In genomic region chr6:125471703-125472102, GRCh38 we compare ENCODE assay signal across 1 cellular context.
TF ChIP-seq lines count a peak whose summit lies in the region.

No MANE protein-coding gene starts in this region.

TF ChIP-seq in K562, 482 proteins besides CTCF, POLR2A, EP300 and RAD21 (continued from another document):
- TF ChIP-seq, protein P1, sequence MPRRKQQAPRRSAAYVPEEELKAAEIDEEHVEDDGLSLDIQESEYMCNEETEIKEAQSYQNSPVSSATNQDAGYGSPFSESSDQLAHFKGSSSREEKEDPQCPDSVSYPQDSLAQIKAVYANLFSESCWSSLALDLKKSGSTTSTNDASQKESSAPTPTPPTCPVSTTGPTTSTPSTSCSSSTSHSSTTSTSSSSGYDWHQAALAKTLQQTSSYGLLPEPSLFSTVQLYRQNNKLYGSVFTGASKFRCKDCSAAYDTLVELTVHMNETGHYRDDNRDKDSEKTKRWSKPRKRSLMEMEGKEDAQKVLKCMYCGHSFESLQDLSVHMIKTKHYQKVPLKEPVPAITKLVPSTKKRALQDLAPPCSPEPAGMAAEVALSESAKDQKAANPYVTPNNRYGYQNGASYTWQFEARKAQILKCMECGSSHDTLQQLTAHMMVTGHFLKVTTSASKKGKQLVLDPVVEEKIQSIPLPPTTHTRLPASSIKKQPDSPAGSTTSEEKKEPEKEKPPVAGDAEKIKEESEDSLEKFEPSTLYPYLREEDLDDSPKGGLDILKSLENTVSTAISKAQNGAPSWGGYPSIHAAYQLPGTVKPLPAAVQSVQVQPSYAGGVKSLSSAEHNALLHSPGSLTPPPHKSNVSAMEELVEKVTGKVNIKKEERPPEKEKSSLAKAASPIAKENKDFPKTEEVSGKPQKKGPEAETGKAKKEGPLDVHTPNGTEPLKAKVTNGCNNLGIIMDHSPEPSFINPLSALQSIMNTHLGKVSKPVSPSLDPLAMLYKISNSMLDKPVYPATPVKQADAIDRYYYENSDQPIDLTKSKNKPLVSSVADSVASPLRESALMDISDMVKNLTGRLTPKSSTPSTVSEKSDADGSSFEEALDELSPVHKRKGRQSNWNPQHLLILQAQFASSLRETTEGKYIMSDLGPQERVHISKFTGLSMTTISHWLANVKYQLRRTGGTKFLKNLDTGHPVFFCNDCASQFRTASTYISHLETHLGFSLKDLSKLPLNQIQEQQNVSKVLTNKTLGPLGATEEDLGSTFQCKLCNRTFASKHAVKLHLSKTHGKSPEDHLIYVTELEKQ (CRISPR knock-in tag; IDR thresholded peaks at IDR 0.05): no peak
- TF ChIP-seq KHSRP (IDR thresholded peaks at IDR 0.05) (no peak), FOSL1 (tag; conservative IDR thresholded peaks at IDR 0.05) (no peak), CEBPG (CRISPR knock-in tag; IDR thresholded peaks at IDR 0.05) (peak; percentile 57), CEBPG (tag; conservative IDR thresholded peaks at IDR 0.05 in 1 of 2, IDR thresholded peaks at IDR 0.05 in 1 of 2) (peak; percentile 81 to 95), CBX1 (IDR thresholded peaks at IDR 0.05; ENCODE audit: low read depth) (no peak), ATF4 (CRISPR knock-in tag; IDR thresholded peaks at IDR 0.05) (peak; percentile 85), ELF4 (CRISPR knock-in tag; IDR thresholded peaks at IDR 0.05) (no peak), TRIM24 (IDR thresholded peaks at IDR 0.05) (peak; percentile 74 to 86; a peak in 2 of 4 replicates), CHD2 (IDR thresholded peaks at IDR 0.05; ENCODE audit: low read depth, low read length) (no peak), SOX6 (IDR thresholded peaks at IDR 0.05) (peak; percentile 68; the same call in 1 of the 2 replicates), ATF6 (CRISPR knock-in tag; IDR thresholded peaks at IDR 0.05) (no peak), FOXJ3 (CRISPR knock-in tag; IDR thresholded peaks at IDR 0.05) (no peak), TCF7 (IDR thresholded peaks at IDR 0.05; ENCODE audit: borderline replicate concordance) (no peak), ZNF41 (CRISPR knock-in tag; conservative IDR thresholded peaks at IDR 0.05) (no peak), ATF7 (IDR thresholded peaks at IDR 0.05) (peak; percentile 54; the same call in 1 of the 2 replicates), ZNF766 (CRISPR knock-in tag; conservative IDR thresholded peaks at IDR 0.05) (0 out of 2 replicates have a peak, but pooled peaks have one; percentile 24), BRD4 (IDR thresholded peaks at IDR 0.05) (no peak), ATF3 (IDR thresholded peaks at IDR 0.05) (peak; percentile 73), ATF3 (CRISPR knock-in tag; conservative IDR thresholded peaks at IDR 0.05) (no peak), HCFC1 (IDR thresholded peaks at IDR 0.05; ENCODE audit: low read depth, low read length) (no peak), CTBP1 (IDR thresholded peaks at IDR 0.05; ENCODE audit: borderline replicate concordance) (no peak), NR3C1 (CRISPR knock-in tag; IDR thresholded peaks at IDR 0.05) (no peak), NUFIP1 (IDR thresholded peaks at IDR 0.05; ENCODE audit: partially characterized antibody) (no peak), HIVEP1 (CRISPR knock-in tag; IDR thresholded peaks at IDR 0.05) (0 out of 2 replicates have a peak, but pooled peaks have one; percentile 51), STAG1 (CRISPR knock-in tag; IDR thresholded peaks at IDR 0.05; ENCODE audit: borderline replicate concordance) (no peak), ZSCAN32 (CRISPR knock-in tag; IDR thresholded peaks at IDR 0.05) (peak; percentile 84), FOXP1 (CRISPR knock-in tag; IDR thresholded peaks at IDR 0.05) (no peak), HEY1 (CRISPR knock-in tag; IDR thresholded peaks at IDR 0.05; ENCODE audit: borderline replicate concordance) (no peak), NFYB (IDR thresholded peaks at IDR 0.05; ENCODE audit: extremely low read depth, insufficient read length) (no peak), CHCHD3 (CRISPR knock-in tag; IDR thresholded peaks at IDR 0.05) (no peak), ZNF695 (CRISPR knock-in tag; IDR thresholded peaks at IDR 0.05) (no peak), JUND (IDR thresholded peaks at IDR 0.05; ENCODE audit: borderline replicate concordance, low read depth, low read length) (peak; percentile 29; the same call in 1 of the 2 replicates), JUND (tag; IDR thresholded peaks at IDR 0.05; ENCODE audit: borderline replicate concordance, low read depth, low read length) (no peak), NCOA6 (IDR thresholded peaks at IDR 0.05) (no peak), CEBPB (tag; IDR thresholded peaks at IDR 0.05) (0 out of 2 replicates have a peak, but pooled peaks have one; percentile 17), TBL1XR1 (IDR thresholded peaks at IDR 0.05; ENCODE audit: low read length in 2 of 2) (no peak), ZNF282 (CRISPR knock-in tag; IDR thresholded peaks at IDR 0.05) (no peak), ZNF3 (CRISPR knock-in tag; IDR thresholded peaks at IDR 0.05) (no peak), SP2 (IDR thresholded peaks at IDR 0.05; ENCODE audit: extremely low read depth, low read depth, low read length, poor library complexity, severe bottlenecking) (no peak)
- TF ChIP-seq, protein P2, sequence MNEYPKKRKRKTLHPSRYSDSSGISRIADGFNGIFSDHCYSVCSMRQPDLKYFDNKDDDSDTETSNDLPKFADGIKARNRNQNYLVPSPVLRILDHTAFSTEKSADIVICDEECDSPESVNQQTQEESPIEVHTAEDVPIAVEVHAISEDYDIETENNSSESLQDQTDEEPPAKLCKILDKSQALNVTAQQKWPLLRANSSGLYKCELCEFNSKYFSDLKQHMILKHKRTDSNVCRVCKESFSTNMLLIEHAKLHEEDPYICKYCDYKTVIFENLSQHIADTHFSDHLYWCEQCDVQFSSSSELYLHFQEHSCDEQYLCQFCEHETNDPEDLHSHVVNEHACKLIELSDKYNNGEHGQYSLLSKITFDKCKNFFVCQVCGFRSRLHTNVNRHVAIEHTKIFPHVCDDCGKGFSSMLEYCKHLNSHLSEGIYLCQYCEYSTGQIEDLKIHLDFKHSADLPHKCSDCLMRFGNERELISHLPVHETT (CRISPR knock-in tag; conservative IDR thresholded peaks at IDR 0.05 in 1 of 2, IDR thresholded peaks at IDR 0.05 in 1 of 2): no peak
- TF ChIP-seq, protein P3, sequence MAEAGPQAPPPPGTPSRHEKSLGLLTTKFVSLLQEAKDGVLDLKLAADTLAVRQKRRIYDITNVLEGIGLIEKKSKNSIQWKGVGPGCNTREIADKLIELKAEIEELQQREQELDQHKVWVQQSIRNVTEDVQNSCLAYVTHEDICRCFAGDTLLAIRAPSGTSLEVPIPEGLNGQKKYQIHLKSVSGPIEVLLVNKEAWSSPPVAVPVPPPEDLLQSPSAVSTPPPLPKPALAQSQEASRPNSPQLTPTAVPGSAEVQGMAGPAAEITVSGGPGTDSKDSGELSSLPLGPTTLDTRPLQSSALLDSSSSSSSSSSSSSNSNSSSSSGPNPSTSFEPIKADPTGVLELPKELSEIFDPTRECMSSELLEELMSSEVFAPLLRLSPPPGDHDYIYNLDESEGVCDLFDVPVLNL (CRISPR knock-in tag; IDR thresholded peaks at IDR 0.05; ENCODE audit: low read depth): no peak
- TF ChIP-seq, protein P4, sequence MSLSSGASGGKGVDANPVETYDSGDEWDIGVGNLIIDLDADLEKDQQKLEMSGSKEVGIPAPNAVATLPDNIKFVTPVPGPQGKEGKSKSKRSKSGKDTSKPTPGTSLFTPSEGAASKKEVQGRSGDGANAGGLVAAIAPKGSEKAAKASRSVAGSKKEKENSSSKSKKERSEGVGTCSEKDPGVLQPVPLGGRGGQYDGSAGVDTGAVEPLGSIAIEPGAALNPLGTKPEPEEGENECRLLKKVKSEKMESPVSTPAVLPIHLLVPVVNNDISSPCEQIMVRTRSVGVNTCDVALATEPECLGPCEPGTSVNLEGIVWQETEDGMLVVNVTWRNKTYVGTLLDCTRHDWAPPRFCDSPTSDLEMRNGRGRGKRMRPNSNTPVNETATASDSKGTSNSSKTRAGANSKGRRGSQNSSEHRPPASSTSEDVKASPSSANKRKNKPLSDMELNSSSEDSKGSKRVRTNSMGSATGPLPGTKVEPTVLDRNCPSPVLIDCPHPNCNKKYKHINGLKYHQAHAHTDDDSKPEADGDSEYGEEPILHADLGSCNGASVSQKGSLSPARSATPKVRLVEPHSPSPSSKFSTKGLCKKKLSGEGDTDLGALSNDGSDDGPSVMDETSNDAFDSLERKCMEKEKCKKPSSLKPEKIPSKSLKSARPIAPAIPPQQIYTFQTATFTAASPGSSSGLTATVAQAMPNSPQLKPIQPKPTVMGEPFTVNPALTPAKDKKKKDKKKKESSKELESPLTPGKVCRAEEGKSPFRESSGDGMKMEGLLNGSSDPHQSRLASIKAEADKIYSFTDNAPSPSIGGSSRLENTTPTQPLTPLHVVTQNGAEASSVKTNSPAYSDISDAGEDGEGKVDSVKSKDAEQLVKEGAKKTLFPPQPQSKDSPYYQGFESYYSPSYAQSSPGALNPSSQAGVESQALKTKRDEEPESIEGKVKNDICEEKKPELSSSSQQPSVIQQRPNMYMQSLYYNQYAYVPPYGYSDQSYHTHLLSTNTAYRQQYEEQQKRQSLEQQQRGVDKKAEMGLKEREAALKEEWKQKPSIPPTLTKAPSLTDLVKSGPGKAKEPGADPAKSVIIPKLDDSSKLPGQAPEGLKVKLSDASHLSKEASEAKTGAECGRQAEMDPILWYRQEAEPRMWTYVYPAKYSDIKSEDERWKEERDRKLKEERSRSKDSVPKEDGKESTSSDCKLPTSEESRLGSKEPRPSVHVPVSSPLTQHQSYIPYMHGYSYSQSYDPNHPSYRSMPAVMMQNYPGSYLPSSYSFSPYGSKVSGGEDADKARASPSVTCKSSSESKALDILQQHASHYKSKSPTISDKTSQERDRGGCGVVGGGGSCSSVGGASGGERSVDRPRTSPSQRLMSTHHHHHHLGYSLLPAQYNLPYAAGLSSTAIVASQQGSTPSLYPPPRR (CRISPR knock-in tag; IDR thresholded peaks at IDR 0.05; ENCODE audit: borderline replicate concordance): no peak
- TF ChIP-seq, protein P5, sequence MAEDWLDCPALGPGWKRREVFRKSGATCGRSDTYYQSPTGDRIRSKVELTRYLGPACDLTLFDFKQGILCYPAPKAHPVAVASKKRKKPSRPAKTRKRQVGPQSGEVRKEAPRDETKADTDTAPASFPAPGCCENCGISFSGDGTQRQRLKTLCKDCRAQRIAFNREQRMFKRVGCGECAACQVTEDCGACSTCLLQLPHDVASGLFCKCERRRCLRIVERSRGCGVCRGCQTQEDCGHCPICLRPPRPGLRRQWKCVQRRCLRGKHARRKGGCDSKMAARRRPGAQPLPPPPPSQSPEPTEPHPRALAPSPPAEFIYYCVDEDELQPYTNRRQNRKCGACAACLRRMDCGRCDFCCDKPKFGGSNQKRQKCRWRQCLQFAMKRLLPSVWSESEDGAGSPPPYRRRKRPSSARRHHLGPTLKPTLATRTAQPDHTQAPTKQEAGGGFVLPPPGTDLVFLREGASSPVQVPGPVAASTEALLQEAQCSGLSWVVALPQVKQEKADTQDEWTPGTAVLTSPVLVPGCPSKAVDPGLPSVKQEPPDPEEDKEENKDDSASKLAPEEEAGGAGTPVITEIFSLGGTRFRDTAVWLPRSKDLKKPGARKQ (CRISPR knock-in tag; IDR thresholded peaks at IDR 0.05): no peak
- TF ChIP-seq, protein P6, sequence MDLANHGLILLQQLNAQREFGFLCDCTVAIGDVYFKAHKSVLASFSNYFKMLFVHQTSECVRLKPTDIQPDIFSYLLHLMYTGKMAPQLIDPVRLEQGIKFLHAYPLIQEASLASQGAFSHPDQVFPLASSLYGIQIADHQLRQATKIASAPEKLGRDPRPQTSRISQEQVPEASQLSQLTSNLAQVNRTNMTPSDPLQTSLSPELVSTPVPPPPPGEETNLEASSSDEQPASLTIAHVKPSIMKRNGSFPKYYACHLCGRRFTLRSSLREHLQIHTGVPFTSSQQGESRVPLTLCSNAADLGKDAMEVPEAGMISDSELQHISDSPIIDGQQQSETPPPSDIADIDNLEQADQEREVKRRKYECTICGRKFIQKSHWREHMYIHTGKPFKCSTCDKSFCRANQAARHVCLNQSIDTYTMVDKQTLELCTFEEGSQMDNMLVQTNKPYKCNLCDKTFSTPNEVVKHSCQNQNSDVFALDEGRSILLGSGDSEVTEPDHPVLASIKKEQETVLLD (IDR thresholded peaks at IDR 0.05): no peak
